In genomic region chr10:28432210-28432676, GRCh38 we compare ENCODE assay signal across 8 cellular contexts.
DNase-seq lines count a peak whose midpoint lies in the region; ATAC-seq, FAIRE-seq and TF ChIP-seq lines count a peak whose summit lies in the region.

No MANE protein-coding gene starts in this region.

- H3K27me3 ChIP-seq in HL-60 (ENCODE audit: insufficient read depth, poor library complexity, severe bottlenecking) (no peaks in the 10 kb centered on the region), neutrophil (no peaks in the 10 kb centered on the region)

- no peaks in the 10 kb centered on the region for H3K9me3 ChIP-seq in neutrophil

- TF ChIP-seq POLR2A in GM12891 (IDR thresholded peaks at IDR 0.05; ENCODE audit: low read depth, low read length) = no peak

- peaks cover 8% of the 10 kb centered on the region for H3K4me1 Mint-ChIP-seq in activated T-cell treated with anti-CD3 and anti-CD28 coated beads, Interleukin-2, amount 50 U/mL, for 72 hours (ENCODE audit: low read depth)

- no peaks in the 10 kb centered on the region for H3K36me3 Mint-ChIP-seq in activated T-cell treated with anti-CD3 and anti-CD28 coated beads, Interleukin-2, amount 50 U/mL, for 72 hours (ENCODE audit: insufficient read depth in 2 of 2)

- H3K4me3 ChIP-seq in HL-60 (replicated peaks; ENCODE audit: insufficient read depth, low read length) = no peak overlapping the region
- H3K4me3 ChIP-seq in foreskin fibroblast (ENCODE audit: low read depth in 1 of 2, low read length in 2 of 2) = no peak overlapping the region
- H3K4me3 ChIP-seq in neutrophil (ENCODE audit: low read depth in 1 of 2, low read length in 1 of 2) = peak overlapping the region; percentile 29 to 39

- no peaks in the 10 kb centered on the region for H3K9me3 Mint-ChIP-seq in activated T-cell treated with anti-CD3 and anti-CD28 coated beads, Interleukin-2, amount 50 U/mL, for 72 hours

- peak; percentile 65 for FAIRE-seq in GM12891 (lab: Jason Lieb, UNC)

- peak; percentile 82 for DNase-seq in AG08396 (ENCODE audit: low spot score)
- peak; percentile 29 for DNase-seq in GM12891 (ENCODE audit: insufficient read length, low spot score)
- peak; percentile 2 to 76 for DNase-seq in HL-60 (ENCODE audit: low read depth in 1 of 2, low spot score in 1 of 2)
- peak; percentile 50 for DNase-seq in NCI-H774 (lab: John Stamatoyannopoulos, UW)
- DNase-seq in activated T-cell treated with anti-CD3 and anti-CD28 coated beads, Interleukin-2, amount 50 U/mL, for 72 hours = peak; percentile 11 to 18
- peak; percentile 32 to 79 for DNase-seq in foreskin fibroblast

- peaks cover 11% of the 10 kb centered on the region in 2 experiments for H3K4me1 ChIP-seq in neutrophil (ENCODE audit: control insufficient read depth in 1 of 2, insufficient read depth in 1 of 2, low read depth in 1 of 2, low read length in 1 of 2)

- TF ChIP-seq CTCF in HL-60 (IDR thresholded peaks at IDR 0.05; ENCODE audit: insufficient read depth, low read length) (peak; percentile 16), foreskin fibroblast (IDR thresholded peaks at IDR 0.05; ENCODE audit: low read depth, low read length) (peak; percentile 74), neutrophil (IDR thresholded peaks at IDR 0.05) (peak; percentile 91)

- ATAC-seq in activated T-cell treated with anti-CD3 and anti-CD28 coated beads, Interleukin-2, amount 50 U/mL, for 72 hours (replicated peaks in 1 of 2) = peak; percentile 51 to 59
- ATAC-seq in GM19397 (IDR thresholded peaks at IDR 0.05; ENCODE audit: unreplicated experiment) = no peak

- H3K27ac Mint-ChIP-seq in activated T-cell treated with anti-CD3 and anti-CD28 coated beads, Interleukin-2, amount 50 U/mL, for 72 hours = no peak overlapping the region

- H3K36me3 ChIP-seq in neutrophil = no peaks in the 10 kb centered on the region

- peaks cover 6% of the 10 kb centered on the region for H3K27me3 Mint-ChIP-seq in activated T-cell treated with anti-CD3 and anti-CD28 coated beads, Interleukin-2, amount 50 U/mL, for 72 hours (ENCODE audit: low read depth)

- peak overlapping the region; percentile 51 to 73 for H3K4me3 Mint-ChIP-seq in activated T-cell treated with anti-CD3 and anti-CD28 coated beads, Interleukin-2, amount 50 U/mL, for 72 hours

- H3K27ac ChIP-seq in HL-60 (replicated peaks) (no peak overlapping the region), neutrophil (peak overlapping the region; percentile 33)

TF ChIP-seq in GM12891, 5 proteins besides CTCF, POLR2A, EP300 and RAD21:
- TF ChIP-seq PAX5 (IDR thresholded peaks at IDR 0.05; ENCODE audit: insufficient read depth, low read length, severe bottlenecking) (no peak), POU2F2 (IDR thresholded peaks at IDR 0.05; ENCODE audit: low read depth, low read length) (no peak), SPI1 (IDR thresholded peaks at IDR 0.05; ENCODE audit: low read depth, low read length) (no peak), POLR2AphosphoS5 (IDR thresholded peaks at IDR 0.05; ENCODE audit: low read depth, low read length) (no peak), TAF1 (IDR thresholded peaks at IDR 0.05; ENCODE audit: low read depth, low read length) (no peak)

Comparison
In these comparisons a context has a peak if more than half of its experiments do, and no peak if none do; other contexts are left out.
1. DNase-seq: peak in every context shown above with its lines; median percentile 82 in AG08396; 56 in foreskin fibroblast; 50 in NCI-H774; 39 in HL-60; 29 in GM12891; 14 in activated T-cell treated with anti-CD3 and anti-CD28 coated beads, Interleukin-2, amount 50 U/mL, for 72 hours.
2. H3K4me3 ChIP-seq: peak in neutrophil (2 of 2); none in HL-60 (single experiment) and foreskin fibroblast (0 of 2).
3. CTCF ChIP-seq: peak in every context shown above with its lines; median percentile 91 in neutrophil; 74 in foreskin fibroblast; 16 in HL-60.